8 cellular contexts compared by ENCODE assay signal in genomic region chr5:93607367-93608258, GRCh38. TPM values are rescaled to one million over a fixed set of nuclear protein-coding genes. Genes with fewer than 3 reads are reported as not detected.
DNase-seq lines count a peak whose midpoint lies in the region; ATAC-seq and TF ChIP-seq lines count a peak whose summit lies in the region.

No MANE protein-coding gene starts in this region.

- H3K9me3 ChIP-seq in aorta (ENCODE audit: control insufficient read depth, low read length) = no peaks in the 10 kb centered on the region

- peaks cover 75% of the 10 kb centered on the region for H3K4me1 Mint-ChIP-seq in brain

- intact Hi-C loops in aorta (cut with DNase I) = loop anchor here (10.0 kb wide), 2 partner anchors 287 to 307 kb away; no protein-coding TSS in a partner anchor

- no peak overlapping the region for H3K27ac ChIP-seq in aorta (ENCODE audit: low read depth in 1 of 2, low read length in 2 of 2)

- H3K4me1 ChIP-seq in aorta (ENCODE audit: control insufficient read depth in 1 of 2, insufficient read depth in 2 of 2, low read length in 2 of 2) = no peaks in the 10 kb centered on the region

- ATAC-seq in GM18502 (IDR thresholded peaks at IDR 0.05; ENCODE audit: poor library complexity, unreplicated experiment) (peak; percentile 90), HG02884 (IDR thresholded peaks at IDR 0.05; ENCODE audit: unreplicated experiment) (peak; percentile 82), aorta (ENCODE audit: low FRiP score) (peak; percentile 78)

- WGBS in aorta, 2 donors = 5 to 7% methylated on average over 19 of the region's 19 CpGs

- peaks cover 0 to 4% (median 0%) of the 10 kb centered on the region in 5 experiments for H3K9me3 Mint-ChIP-seq in brain

- H3K27ac Mint-ChIP-seq in brain = peak overlapping the region in 3 of 5 experiments; percentile 95 to 98 (median 97)

- H3K36me3 Mint-ChIP-seq in brain = no peaks in the 10 kb centered on the region

- H3K36me3 ChIP-seq in aorta (ENCODE audit: control insufficient read depth in 1 of 2, insufficient read depth in 2 of 2, low read length in 1 of 2) = no peaks in the 10 kb centered on the region

- peaks cover 69% of the 10 kb centered on the region for H3K27me3 Mint-ChIP-seq in brain

- H3K27me3 ChIP-seq in aorta (ENCODE audit: control insufficient read depth in 1 of 2, insufficient read depth in 2 of 2, low read length in 1 of 2) = peaks cover 0 to 3% of the 10 kb centered on the region in 2 donors

- TF ChIP-seq CTCF in brain (conservative IDR thresholded peaks at IDR 0.05) = peak; percentile 62 to 73

- no peak overlapping the region for H3K4me3 ChIP-seq in aorta (ENCODE audit: low read length in 2 of 2)

- DNase-seq in CD1c-positive myeloid dendritic cell (ENCODE audit: extremely low spot score) (peak; percentile 37), NCI-H526 (lab: John Stamatoyannopoulos, UW) (peak; percentile 18 to 48), kidney tubule cell (ENCODE audit: low spot score) (peak; percentile 61), aorta (no peak), HuH-7.5 (ENCODE audit: low spot score) (no peak)

- peak overlapping the region in 3 of 5 experiments; percentile 83 to 88 (median 88) for H3K4me3 Mint-ChIP-seq in brain

RNA-seq across cellular contexts. Expression of gene NR2F1, which starts 24.6 kb away (rescaled TPM):
- 356 TPM for polyA plus RNA-seq in brain (ENCODE audit: insufficient read depth, low read depth, low replicate concordance)
- 10 to 100 TPM in 1 of 2 donors, 1 to 10 TPM in 1; 10.0 to 27.0 TPM for total RNA-seq in aorta
- polyA plus RNA-seq in aorta = under 1 TPM in 1 of 2 donors, not detected in 1; 0.72 TPM

RNA-seq across cellular contexts. Expression of gene NR2F1-AS1, which starts 26.6 kb away (rescaled TPM):
- polyA plus RNA-seq in brain (ENCODE audit: insufficient read depth, low read depth, low replicate concordance) = 35.2 TPM
- total RNA-seq in aorta = 10 to 100 TPM in 1 of 2 donors, 1 to 10 TPM in 1; 7.6 to 16.8 TPM
- 1 to 10 TPM in 1 of 2 donors, under 1 TPM in 1; 0.08 to 2.8 TPM for polyA plus RNA-seq in aorta

Comparison
In these comparisons a context has a peak if more than half of its experiments do, and no peak if none do; other contexts are left out.
1. DNase-seq: peak in CD1c-positive myeloid dendritic cell (single experiment), NCI-H526 (2 of 2) and kidney tubule cell (single experiment); none in aorta (0 of 2) and HuH-7.5 (single experiment).
2. RNA of gene NR2F1, which starts 24.6 kb away (polyA plus RNA-seq): 356 TPM in brain (single experiment); 0.72 TPM in aorta; every median in the first group is over 100 times any median in the second.
3. Peak in every context shown above with its lines, with median percentiles within 50 percentile points of each other: ATAC-seq.